Comparison of ENCODE assay signal across 27 cellular contexts in genomic region chr12:13257356-13257875, GRCh38.
"Had no signal": no experiment of that assay in that cellular context is flagged by ENCODE, and none has a peak within 500 bp of the region (broad histone marks: within the 10 kb centered on the region; RNA-seq: fewer than 3 reads in every experiment).

No MANE protein-coding gene starts in this region.

- H3K9me3 Mint-ChIP-seq: activated CD4-positive, alpha-beta T cell treated with anti-CD3 and anti-CD28 coated beads, Interleukin-2, amount 10 ng/mL, durations not matched to agents 24 days and 14 days; activated CD8-positive, alpha-beta T cell treated with anti-CD3 and anti-CD28 coated beads for 36 hours; activated naive CD4-positive, alpha-beta T cell treated with anti-CD3 and anti-CD28 coated beads, Interleukin-2, amount 50 U/mL, for 24 hours; effector memory CD8-positive, alpha-beta T cell; naive thymus-derived CD8-positive, alpha-beta T cell; stimulated activated effector memory CD8-positive, alpha-beta T cell treated with anti-CD3 and anti-CD28 coated beads, Interleukin-12 subunit alpha, Interleukin-12 subunit beta, amount 100 ng/mL, for 72 hours had no signal

- H3K36me3 Mint-ChIP-seq: activated CD8-positive, alpha-beta memory T cell treated with anti-CD3 and anti-CD28 coated beads, Interleukin-2, amount 10 ng/mL, durations not matched to agents 7 days and 5 days; activated naive CD4-positive, alpha-beta T cell treated with anti-CD3 and anti-CD28 coated beads, Interleukin-2, amount 50 U/mL, for 24 hours; naive thymus-derived CD8-positive, alpha-beta T cell; stimulated activated effector memory CD8-positive, alpha-beta T cell treated with anti-CD3 and anti-CD28 coated beads, Interleukin-12 subunit alpha, Interleukin-12 subunit beta, amount 100 ng/mL, for 72 hours had no signal

- DNase-seq: activated CD4-positive, alpha-beta T cell treated with anti-CD3 and anti-CD28 coated beads, Interleukin-2, amount 10 ng/mL, durations not matched to agents 24 days and 14 days; activated CD8-positive, alpha-beta memory T cell treated with anti-CD3 and anti-CD28 coated beads, Interleukin-2, amount 10 ng/mL, durations not matched to agents 7 days and 5 days; activated CD8-positive, alpha-beta T cell treated with anti-CD3 and anti-CD28 coated beads for 36 hours; activated gamma-delta T cell treated with Interleukin-2 at 50 U/mL for 16 hours; aorta; brain microvascular endothelial cell; caudate nucleus; dorsolateral prefrontal cortex; effector memory CD8-positive, alpha-beta T cell; esophagus squamous epithelium; heart left ventricle; left cardiac atrium; naive thymus-derived CD8-positive, alpha-beta T cell; pancreas; right lobe of liver; stimulated activated CD4-positive, alpha-beta T cell treated with anti-CD3 and anti-CD28 coated beads, Interleukin-1b, Interleukin-23, amount 100 ng/mL, for 48 hours; stomach; T-helper 2 cell; transverse colon; uterus had no signal

- H3K4me1 ChIP-seq: pancreas, right lobe of liver, uterus had no signal

- H3K27me3 ChIP-seq: brain microvascular endothelial cell, dorsolateral prefrontal cortex, heart left ventricle, pancreas, right lobe of liver, stomach, suprapubic skin, transverse colon, uterus had no signal

- H3K9me3 ChIP-seq: esophagus squamous epithelium, heart left ventricle, neutrophil, pancreas, right lobe of liver, stomach, suprapubic skin, transverse colon, uterus had no signal

- H3K4me3 ChIP-seq: dorsolateral prefrontal cortex, esophagus squamous epithelium, heart left ventricle, pancreas, right lobe of liver, skin epidermis, stomach, suprapubic skin, transverse colon, uterus had no signal

- ATAC-seq: activated CD4-positive, CD25-positive, alpha-beta regulatory T cell treated with anti-CD3 and anti-CD28 coated beads, Interleukin-2, amount 50 U/mL, for 24 hours; activated CD8-positive, alpha-beta memory T cell treated with anti-CD3 and anti-CD28 coated beads, Interleukin-2, amount 10 ng/mL, durations not matched to agents 7 days and 5 days; activated CD8-positive, alpha-beta T cell treated with anti-CD3 and anti-CD28 coated beads for 36 hours; effector memory CD8-positive, alpha-beta T cell; heart left ventricle; naive thymus-derived CD8-positive, alpha-beta T cell; pancreas; right lobe of liver had no signal

- H3K27ac Mint-ChIP-seq: activated CD4-positive, alpha-beta T cell treated with anti-CD3 and anti-CD28 coated beads, Interleukin-2, amount 10 ng/mL, durations not matched to agents 24 days and 14 days; activated CD8-positive, alpha-beta memory T cell treated with anti-CD3 and anti-CD28 coated beads, Interleukin-2, amount 10 ng/mL, durations not matched to agents 7 days and 5 days; activated CD8-positive, alpha-beta T cell treated with anti-CD3 and anti-CD28 coated beads for 36 hours; activated naive CD4-positive, alpha-beta T cell treated with anti-CD3 and anti-CD28 coated beads, Interleukin-2, amount 50 U/mL, for 24 hours; effector memory CD8-positive, alpha-beta T cell; stimulated activated effector memory CD8-positive, alpha-beta T cell treated with anti-CD3 and anti-CD28 coated beads, Interleukin-12 subunit alpha, Interleukin-12 subunit beta, amount 100 ng/mL, for 72 hours had no signal

- H3K4me3 Mint-ChIP-seq: activated CD4-positive, alpha-beta T cell treated with anti-CD3 and anti-CD28 coated beads, Interleukin-2, amount 10 ng/mL, durations not matched to agents 24 days and 14 days; activated CD8-positive, alpha-beta memory T cell treated with anti-CD3 and anti-CD28 coated beads, Interleukin-2, amount 10 ng/mL, durations not matched to agents 7 days and 5 days; activated CD8-positive, alpha-beta T cell treated with anti-CD3 and anti-CD28 coated beads for 36 hours; activated naive CD4-positive, alpha-beta T cell treated with anti-CD3 and anti-CD28 coated beads, Interleukin-2, amount 50 U/mL, for 24 hours; effector memory CD8-positive, alpha-beta T cell; naive thymus-derived CD8-positive, alpha-beta T cell; stimulated activated effector memory CD8-positive, alpha-beta T cell treated with anti-CD3 and anti-CD28 coated beads, Interleukin-12 subunit alpha, Interleukin-12 subunit beta, amount 100 ng/mL, for 72 hours had no signal

- H3K36me3 ChIP-seq: brain microvascular endothelial cell, esophagus squamous epithelium, heart left ventricle, neutrophil, pancreas, right lobe of liver, stomach, suprapubic skin, transverse colon, uterus had no signal

- H3K27me3 Mint-ChIP-seq: activated naive CD4-positive, alpha-beta T cell treated with anti-CD3 and anti-CD28 coated beads, Interleukin-2, amount 50 U/mL, for 24 hours had no signal

- H3K27ac ChIP-seq: brain microvascular endothelial cell, esophagus squamous epithelium, heart left ventricle, neutrophil, pancreas, right lobe of liver, skin epidermis, stomach, suprapubic skin, transverse colon, uterus, VCaP had no signal
